31 cellular contexts compared by ENCODE assay signal in genomic region chr10:91242940-91243339, GRCh38. TPM values are rescaled to one million over a fixed set of nuclear protein-coding genes. Genes with fewer than 3 reads are reported as not detected.
DNase-seq lines count a peak whose midpoint lies in the region; ATAC-seq, FAIRE-seq and TF ChIP-seq lines count a peak whose summit lies in the region.
"Had no signal": no experiment of that assay in that cellular context is flagged by ENCODE, and none has a peak within 500 bp of the region (broad histone marks: within the 10 kb centered on the region; RNA-seq: fewer than 3 reads in every experiment).

No MANE protein-coding gene starts in this region.

- no peaks in the 10 kb centered on the region for H3K27me3 Mint-ChIP-seq in CD4-positive, alpha-beta T cell
- no peaks in the 10 kb centered on the region for H3K27me3 Mint-ChIP-seq in activated naive CD8-positive, alpha-beta T cell treated with anti-CD3 and anti-CD28 coated beads for 36 hours
- H3K27me3 Mint-ChIP-seq: progenitor cell of endocrine pancreas; stimulated activated naive CD8-positive, alpha-beta T cell treated with anti-CD3 and anti-CD28 coated beads, Interleukin-15, Interleukin-2, amounts not matched to agents 100 ng/mL and 50 ng/mL, for 24 hours had no signal

- CTCF ChIA-PET in CD4-positive, alpha-beta T cell (lab: Charles Lee), result interaction anchor here (1.6 kb wide), 1 partner anchor 9 kb away, joined by 3 read pairs; no protein-coding TSS in a partner anchor

- FAIRE-seq in H54 (lab: Jason Lieb, UNC), result peak; percentile 15
- FAIRE-seq: islet of Langerhans had no signal

- H3K9me3 ChIP-seq in CD4-positive, alpha-beta T cell (ENCODE audit: control insufficient read depth, low read length), result no peaks in the 10 kb centered on the region
- H3K9me3 ChIP-seq: ascending aorta, mucosa of descending colon, upper lobe of left lung had no signal

- H3K9me3 Mint-ChIP-seq in CD4-positive, alpha-beta T cell, result no peaks in the 10 kb centered on the region
- H3K9me3 Mint-ChIP-seq in activated naive CD8-positive, alpha-beta T cell treated with anti-CD3 and anti-CD28 coated beads for 36 hours, result no peaks in the 10 kb centered on the region
- H3K9me3 Mint-ChIP-seq: GM23338; stimulated activated naive CD8-positive, alpha-beta T cell treated with anti-CD3 and anti-CD28 coated beads, Interleukin-15, Interleukin-2, amounts not matched to agents 100 ng/mL and 50 ng/mL, for 24 hours had no signal

- H3K27ac Mint-ChIP-seq in CD4-positive, alpha-beta T cell, result peak overlapping the region; percentile 53
- H3K27ac Mint-ChIP-seq in activated naive CD8-positive, alpha-beta T cell treated with anti-CD3 and anti-CD28 coated beads for 36 hours, result peak overlapping the region; percentile 26
- H3K27ac Mint-ChIP-seq: GM23338; progenitor cell of endocrine pancreas; stimulated activated naive CD8-positive, alpha-beta T cell treated with anti-CD3 and anti-CD28 coated beads, Interleukin-15, Interleukin-2, amounts not matched to agents 100 ng/mL and 50 ng/mL, for 24 hours had no signal

- peaks cover 29% of the 10 kb centered on the region for H3K4me1 Mint-ChIP-seq in CD4-positive, alpha-beta T cell (ENCODE audit: low read depth)
- peaks cover 12% of the 10 kb centered on the region for H3K4me1 Mint-ChIP-seq in activated naive CD8-positive, alpha-beta T cell treated with anti-CD3 and anti-CD28 coated beads for 36 hours

- peak; percentile 34 for ATAC-seq in CD4-positive, alpha-beta T cell (ENCODE audit: poor library complexity)
- ATAC-seq in HG03280 (IDR thresholded peaks at IDR 0.05; ENCODE audit: unreplicated experiment) (no peak), Right ventricle myocardium superior (ENCODE audit: poor library complexity) (no peak)
- ATAC-seq: foreskin keratinocyte, GM23338, mucosa of descending colon, PC-3 had no signal

- POLR2A ChIA-PET in CD4-positive, alpha-beta T cell (lab: Charles Lee), result interaction anchor here (1.0 kb wide), 1 partner anchor 79 kb away, joined by 4 read pairs; no protein-coding TSS in a partner anchor

- no peak for TF ChIP-seq CTCF in CD4-positive, alpha-beta T cell (IDR thresholded peaks at IDR 0.05)

- no peak for DNase-seq in CD4-positive, alpha-beta T cell
- DNase-seq in EH (ENCODE audit: low read depth), result peak; percentile 20
- DNase-seq in H54 (ENCODE audit: insufficient read length, low spot score), result no peak
- DNase-seq in activated naive CD8-positive, alpha-beta T cell treated with anti-CD3 and anti-CD28 coated beads for 36 hours, result no peak
- DNase-seq in iPS-NIHi7 (ENCODE audit: extremely low spot score), result no peak
- no peak for DNase-seq in Right ventricle myocardium superior
- no peak for DNase-seq in HK-2 (ENCODE audit: unreplicated experiment)
- DNase-seq: activated CD4-positive, CD25-positive, alpha-beta regulatory T cell; activated gamma-delta T cell; central memory CD4-positive, alpha-beta T cell; COR-L47; DMS79 treated with DMSO at 0.1 percent for 48 hours; dorsolateral prefrontal cortex; foreskin keratinocyte; mucosa of descending colon; NCI-H1092; NCI-H2029 treated with DMSO at 0.1 percent for 48 hours; NCI-H345; NCI-H82; PC-3; SIG-M5; stimulated activated CD4-positive, alpha-beta T cell treated with anti-CD3 and anti-CD28 coated beads, Interleukin-1b, Interleukin-23, amount 100 ng/mL, for 48 hours; T1000; upper lobe of left lung had no signal

- H3K27ac ChIP-seq in CD4-positive, alpha-beta T cell (ENCODE audit: low read depth, low read length), result no peak overlapping the region
- H3K27ac ChIP-seq: ascending aorta, dorsolateral prefrontal cortex, epithelial cell of prostate, foreskin keratinocyte, upper lobe of left lung had no signal

- H3K36me3 Mint-ChIP-seq in CD4-positive, alpha-beta T cell (ENCODE audit: low read depth), result peaks cover 16% of the 10 kb centered on the region
- H3K36me3 Mint-ChIP-seq in activated naive CD8-positive, alpha-beta T cell treated with anti-CD3 and anti-CD28 coated beads for 36 hours, result peaks cover 7% of the 10 kb centered on the region

- intact Hi-C loops in CD4-positive, alpha-beta T cell (cut with DNase I, micrococcal nuclease), result loop anchor here in 1 of 2 experiments (10.0 kb wide), 1 partner anchor 358 kb away; no protein-coding TSS in a partner anchor
- intact Hi-C loops in Right ventricle myocardium superior (cut with DNase I), result no loop called here

- H3K27me3 ChIP-seq in CD4-positive, alpha-beta T cell (ENCODE audit: control insufficient read depth, insufficient read depth, low read length), result no peaks in the 10 kb centered on the region
- H3K27me3 ChIP-seq: ascending aorta, dorsolateral prefrontal cortex, foreskin keratinocyte, upper lobe of left lung had no signal

- no peak overlapping the region for H3K4me3 Mint-ChIP-seq in CD4-positive, alpha-beta T cell
- no peak overlapping the region for H3K4me3 Mint-ChIP-seq in activated naive CD8-positive, alpha-beta T cell treated with anti-CD3 and anti-CD28 coated beads for 36 hours
- H3K4me3 Mint-ChIP-seq: GM23338; stimulated activated naive CD8-positive, alpha-beta T cell treated with anti-CD3 and anti-CD28 coated beads, Interleukin-15, Interleukin-2, amounts not matched to agents 100 ng/mL and 50 ng/mL, for 24 hours had no signal

- no peak for TF ChIP-seq POLR2A in H54 (IDR thresholded peaks at IDR 0.05; ENCODE audit: low read depth, low read length)

RNA-seq across cellular contexts. Expression of gene PCGF5, which starts 22.5 kb away (rescaled TPM):
- total RNA-seq in CD4-positive, alpha-beta T cell, result 10 to 100 TPM; 57.7 to 58.4 TPM
- total RNA-seq in activated naive CD8-positive, alpha-beta T cell treated with anti-CD3 and anti-CD28 coated beads for 36 hours, result 10 to 100 TPM; 41.2 to 44.1 TPM
- 56.0 TPM for total RNA-seq in Right ventricle myocardium superior
